ENCODE assay signal across 8 cellular contexts in genomic region chr7:2553831-2554581, GRCh38. TPM values are rescaled to one million over a fixed set of nuclear protein-coding genes. Genes with fewer than 3 reads are reported as not detected.
DNase-seq lines count a peak whose midpoint lies in the region; ATAC-seq lines count a peak whose summit lies in the region.

No MANE protein-coding gene starts in this region.

- H3K27ac ChIP-seq in iPS-18a (ENCODE audit: low read length) = no peak overlapping the region
- no peak overlapping the region for H3K27ac ChIP-seq in stomach smooth muscle (ENCODE audit: low read length)

- H3K9ac ChIP-seq in iPS-18a (ENCODE audit: low read length) (no peak overlapping the region), stomach smooth muscle (ENCODE audit: low read length in 2 of 2) (peak overlapping the region; percentile 66 to 86)

- CTCF ChIA-PET in activated CD4-positive, alpha-beta memory T cell treated with anti-CD3 and anti-CD28 coated beads, Interleukin-2, amount 10 ng/mL, durations not matched to agents 7 days and 5 days (lab: Charles Lee) = interaction anchor here (1.0 to 1.4 kb wide), 2 partner anchors 85 to 156 kb away, joined by 3 to 4 read pairs; no protein-coding TSS in a partner anchor

- H3K9me3 Mint-ChIP-seq in T-helper 2 cell treated with Interferon-gamma antibody and Interleukin-4, amounts not matched to agents 5 μg/mL and 100 μg/mL, for 36 hours = no peaks in the 10 kb centered on the region
- no peaks in the 10 kb centered on the region for H3K9me3 Mint-ChIP-seq in activated CD4-positive, alpha-beta memory T cell treated with anti-CD3 and anti-CD28 coated beads, Interleukin-2, amount 10 ng/mL, durations not matched to agents 7 days and 5 days

- no peak for DNase-seq in T-helper 2 cell treated with Interferon-gamma antibody and Interleukin-4, amounts not matched to agents 5 μg/mL and 100 μg/mL, for 36 hours (ENCODE audit: low spot score)
- DNase-seq in T-helper 2 cell (no peak), T-helper 9 cell (no peak)
- no peak for DNase-seq in activated CD4-positive, alpha-beta memory T cell treated with anti-CD3 and anti-CD28 coated beads, Interleukin-2, amount 10 ng/mL, durations not matched to agents 7 days and 5 days
- DNase-seq in NK-92 treated with Interleukin-12 subunit alpha and Interleukin-12 subunit beta, amount 100 ng/mL, for 24 hours (lab: John Stamatoyannopoulos, UW) = no peak

- POLR2A ChIA-PET in activated CD4-positive, alpha-beta memory T cell treated with anti-CD3 and anti-CD28 coated beads, Interleukin-2, amount 10 ng/mL, durations not matched to agents 7 days and 5 days (lab: Charles Lee) = interaction anchor here (1.3 to 1.7 kb wide), 2 partner anchors 14 to 34 kb away, joined by 5 to 7 read pairs; no protein-coding TSS in a partner anchor

- peak overlapping the region; percentile 90 for H3K4me3 Mint-ChIP-seq in T-helper 2 cell treated with Interferon-gamma antibody and Interleukin-4, amounts not matched to agents 5 μg/mL and 100 μg/mL, for 36 hours
- peak overlapping the region; percentile 85 for H3K4me3 Mint-ChIP-seq in activated CD4-positive, alpha-beta memory T cell treated with anti-CD3 and anti-CD28 coated beads, Interleukin-2, amount 10 ng/mL, durations not matched to agents 7 days and 5 days

- H3K36me3 ChIP-seq in iPS-18a (ENCODE audit: control insufficient read depth, low read depth, low read length) (peaks cover 13% of the 10 kb centered on the region), stomach smooth muscle (ENCODE audit: control insufficient read depth in 2 of 2, insufficient read depth in 2 of 2, low read length in 2 of 2) (peaks cover 0 to 6% of the 10 kb centered on the region in 2 donors)

- H3K9me3 ChIP-seq in iPS-18a (ENCODE audit: control insufficient read depth, low read depth, low read length) (no peaks in the 10 kb centered on the region), stomach smooth muscle (ENCODE audit: control insufficient read depth in 2 of 2, low read length in 2 of 2) (no peaks in the 10 kb centered on the region)

- H3K4me1 ChIP-seq in iPS-18a (ENCODE audit: control insufficient read depth, low read depth, low read length) = peaks cover 4% of the 10 kb centered on the region
- peaks cover 25% of the 10 kb centered on the region for H3K4me1 ChIP-seq in stomach smooth muscle (ENCODE audit: control insufficient read depth, insufficient read depth, low read length)

- H3K27me3 Mint-ChIP-seq in T-helper 2 cell treated with Interferon-gamma antibody and Interleukin-4, amounts not matched to agents 5 μg/mL and 100 μg/mL, for 36 hours (ENCODE audit: low read depth) = no peaks in the 10 kb centered on the region
- H3K27me3 Mint-ChIP-seq in activated CD4-positive, alpha-beta memory T cell treated with anti-CD3 and anti-CD28 coated beads, Interleukin-2, amount 10 ng/mL, durations not matched to agents 7 days and 5 days = peaks cover 2% of the 10 kb centered on the region

- peaks cover 17% of the 10 kb centered on the region for H3K4me1 Mint-ChIP-seq in T-helper 2 cell treated with Interferon-gamma antibody and Interleukin-4, amounts not matched to agents 5 μg/mL and 100 μg/mL, for 36 hours (ENCODE audit: low read depth)
- H3K4me1 Mint-ChIP-seq in activated CD4-positive, alpha-beta memory T cell treated with anti-CD3 and anti-CD28 coated beads, Interleukin-2, amount 10 ng/mL, durations not matched to agents 7 days and 5 days = peaks cover 47% of the 10 kb centered on the region

- H3K4me3 ChIP-seq in iPS-18a (ENCODE audit: low read length) = peak overlapping the region; percentile 74
- peak overlapping the region; percentile 85 to 88 for H3K4me3 ChIP-seq in stomach smooth muscle (ENCODE audit: low read length in 2 of 2)

- no peak for ATAC-seq in HG03139 (IDR thresholded peaks at IDR 0.05; ENCODE audit: unreplicated experiment)

- H3K36me3 Mint-ChIP-seq in T-helper 2 cell treated with Interferon-gamma antibody and Interleukin-4, amounts not matched to agents 5 μg/mL and 100 μg/mL, for 36 hours (ENCODE audit: low read depth) = peaks cover 15% of the 10 kb centered on the region
- peaks cover 27% of the 10 kb centered on the region for H3K36me3 Mint-ChIP-seq in activated CD4-positive, alpha-beta memory T cell treated with anti-CD3 and anti-CD28 coated beads, Interleukin-2, amount 10 ng/mL, durations not matched to agents 7 days and 5 days (ENCODE audit: low read depth)

- H3K27me3 ChIP-seq in iPS-18a (ENCODE audit: control insufficient read depth, insufficient read depth, low read length) = no peaks in the 10 kb centered on the region
- no peaks in the 10 kb centered on the region for H3K27me3 ChIP-seq in stomach smooth muscle (ENCODE audit: control insufficient read depth in 1 of 2, insufficient read depth in 2 of 2, low read length in 2 of 2)

- peak overlapping the region; percentile 90 for H3K27ac Mint-ChIP-seq in T-helper 2 cell treated with Interferon-gamma antibody and Interleukin-4, amounts not matched to agents 5 μg/mL and 100 μg/mL, for 36 hours
- peak overlapping the region; percentile 83 for H3K27ac Mint-ChIP-seq in activated CD4-positive, alpha-beta memory T cell treated with anti-CD3 and anti-CD28 coated beads, Interleukin-2, amount 10 ng/mL, durations not matched to agents 7 days and 5 days

RNA-seq across cellular contexts. Expression of gene BRAT1, which starts 1.3 kb away (rescaled TPM):
- total RNA-seq in activated CD4-positive, alpha-beta memory T cell treated with anti-CD3 and anti-CD28 coated beads, Interleukin-2, amount 10 ng/mL, durations not matched to agents 7 days and 5 days = 10 to 100 TPM; 31.1 to 32.9 TPM

RNA-seq across cellular contexts. Expression of gene IQCE, which starts 4.8 kb away (rescaled TPM):
- 10 to 100 TPM; 12.7 to 14.0 TPM for total RNA-seq in activated CD4-positive, alpha-beta memory T cell treated with anti-CD3 and anti-CD28 coated beads, Interleukin-2, amount 10 ng/mL, durations not matched to agents 7 days and 5 days

RNA-seq across cellular contexts. Expression of gene LFNG, which starts 34.4 kb away (rescaled TPM):
- 100 to 1,000 TPM; 105 to 109 TPM for total RNA-seq in activated CD4-positive, alpha-beta memory T cell treated with anti-CD3 and anti-CD28 coated beads, Interleukin-2, amount 10 ng/mL, durations not matched to agents 7 days and 5 days
